In the genomic region with DNA sequence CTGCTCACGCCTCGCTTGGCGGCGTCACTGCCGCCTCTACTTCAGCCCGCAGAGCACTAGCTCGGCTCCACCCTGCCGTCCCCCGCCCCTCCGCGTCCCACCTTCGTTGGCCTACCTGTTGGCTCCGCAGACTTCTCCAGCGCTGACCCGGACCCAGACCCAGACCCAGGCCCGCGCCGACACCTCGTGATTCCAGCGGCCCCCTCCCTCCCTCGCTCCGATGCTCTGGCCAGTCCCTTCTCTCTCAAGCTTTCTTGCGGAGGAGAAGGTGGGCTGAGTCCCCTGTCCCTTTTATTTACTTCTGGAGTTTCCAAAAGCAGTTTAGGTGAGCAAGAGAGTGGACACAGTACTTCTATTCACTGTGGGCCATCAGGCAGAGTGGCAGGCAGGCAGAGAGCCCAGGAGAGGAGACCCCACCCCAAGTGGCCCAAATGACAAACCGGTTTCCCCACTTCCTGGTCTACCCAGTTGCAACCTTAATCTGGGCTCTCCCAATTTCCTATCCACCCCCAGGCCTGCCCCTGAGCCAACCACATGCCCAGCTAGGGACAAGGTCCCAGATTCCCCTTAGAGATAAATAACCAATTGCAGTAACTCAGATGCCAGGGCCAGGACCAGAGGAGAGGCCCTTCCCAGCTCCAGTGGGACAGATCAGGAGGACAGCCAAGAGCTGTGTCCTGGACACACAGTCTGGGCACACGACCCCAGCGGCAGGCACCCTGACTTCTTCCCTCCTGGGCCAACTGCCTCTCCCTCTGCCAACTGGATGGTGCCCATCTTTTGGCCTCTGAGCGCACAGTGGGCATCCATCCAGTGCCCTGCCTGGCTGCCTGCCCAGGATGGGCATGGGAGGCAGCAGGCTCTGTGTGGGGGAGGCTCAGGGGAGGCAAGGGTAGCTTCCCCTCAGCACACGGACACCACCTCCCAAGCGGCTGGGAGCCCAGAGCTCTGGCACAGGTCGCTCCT, we compare ENCODE assay signal across 8 cellular contexts. TPM values are rescaled to one million over a fixed set of nuclear protein-coding genes. Genes with fewer than 3 reads are reported as not detected.
DNase-seq lines count a peak whose midpoint lies in the region; ATAC-seq lines count a peak whose summit lies in the region.

No MANE protein-coding gene starts in this region.

- no peaks in the 10 kb centered on the region for H3K36me3 ChIP-seq in BLaER1

- ATAC-seq in natural killer cell treated with Interleukin-12 subunit alpha and Interleukin-12 subunit beta and Interleukin-15 and Interleukin-18, amount 100 ng/mL, for 72 hours: no peak
- ATAC-seq in GM21390 (IDR thresholded peaks at IDR 0.05; ENCODE audit: unreplicated experiment): no peak

- no peak overlapping the region for H3K27ac Mint-ChIP-seq in dendritic cell treated with granulocyte-macrophage colony-stimulating factor and Interleukin-4, amounts not matched to agents 40 ng/mL and 50 ng/mL, for 4 days
- H3K27ac Mint-ChIP-seq in natural killer cell treated with Interleukin-12 subunit alpha and Interleukin-12 subunit beta and Interleukin-15 and Interleukin-18, amount 100 ng/mL, for 72 hours: no peak overlapping the region

- intact Hi-C loops in dendritic cell treated with granulocyte-macrophage colony-stimulating factor and Interleukin-4, amounts not matched to agents 40 ng/mL and 50 ng/mL, for 4 days (cut with micrococcal nuclease): no loop called here

- H3K4me2 ChIP-seq in BLaER1: peak overlapping the region; percentile 87

- peaks cover 5% of the 10 kb centered on the region for H3K9me3 ChIP-seq in BLaER1

- H3K27me3 Mint-ChIP-seq in dendritic cell treated with granulocyte-macrophage colony-stimulating factor and Interleukin-4, amounts not matched to agents 40 ng/mL and 50 ng/mL, for 4 days: peaks cover 98% of the 10 kb centered on the region
- peaks cover 32 to 37% of the 10 kb centered on the region in 2 donors for H3K27me3 Mint-ChIP-seq in natural killer cell treated with Interleukin-12 subunit alpha and Interleukin-12 subunit beta and Interleukin-15 and Interleukin-18, amount 100 ng/mL, for 72 hours

- peak; percentile 28 for DNase-seq in NCI-H1105 (lab: John Stamatoyannopoulos, UW)
- no peak for DNase-seq in natural killer cell treated with Interleukin-12 subunit alpha and Interleukin-12 subunit beta and Interleukin-15 and Interleukin-18, amount 100 ng/mL, for 72 hours (ENCODE audit: low spot score)
- no peak for DNase-seq in DMS79 treated with DMSO at 0.1 percent for 48 hours (lab: John Stamatoyannopoulos, UW)
- no peak for DNase-seq in HPDE6-E6E7 (ENCODE audit: extremely low spot score)
- DNase-seq in NCI-H524 (lab: John Stamatoyannopoulos, UW): no peak

- H4K20me1 ChIP-seq in BLaER1: peaks cover 16% of the 10 kb centered on the region

- peak overlapping the region; percentile 70 for H3K4me3 ChIP-seq in BLaER1

- H3K4me1 ChIP-seq in BLaER1: peaks cover 30% of the 10 kb centered on the region

- H3K4me1 Mint-ChIP-seq in dendritic cell treated with granulocyte-macrophage colony-stimulating factor and Interleukin-4, amounts not matched to agents 40 ng/mL and 50 ng/mL, for 4 days (ENCODE audit: low read depth): peaks cover 22% of the 10 kb centered on the region
- peaks cover 0 to 12% of the 10 kb centered on the region in 2 donors for H3K4me1 Mint-ChIP-seq in natural killer cell treated with Interleukin-12 subunit alpha and Interleukin-12 subunit beta and Interleukin-15 and Interleukin-18, amount 100 ng/mL, for 72 hours (ENCODE audit: low read depth in 2 of 2)

- H3K9ac ChIP-seq in BLaER1: peak overlapping the region; percentile 69; the same call in 1 of the 2 replicates

- peak overlapping the region; percentile 66 for H3K4me3 Mint-ChIP-seq in dendritic cell treated with granulocyte-macrophage colony-stimulating factor and Interleukin-4, amounts not matched to agents 40 ng/mL and 50 ng/mL, for 4 days
- H3K4me3 Mint-ChIP-seq in natural killer cell treated with Interleukin-12 subunit alpha and Interleukin-12 subunit beta and Interleukin-15 and Interleukin-18, amount 100 ng/mL, for 72 hours: peak overlapping the region; percentile 70

- H3K27ac ChIP-seq in BLaER1: no peak overlapping the region

- no peaks in the 10 kb centered on the region for H3K36me3 Mint-ChIP-seq in dendritic cell treated with granulocyte-macrophage colony-stimulating factor and Interleukin-4, amounts not matched to agents 40 ng/mL and 50 ng/mL, for 4 days (ENCODE audit: low read depth)
- H3K36me3 Mint-ChIP-seq in natural killer cell treated with Interleukin-12 subunit alpha and Interleukin-12 subunit beta and Interleukin-15 and Interleukin-18, amount 100 ng/mL, for 72 hours: no peaks in the 10 kb centered on the region

- no peaks in the 10 kb centered on the region for H3K9me3 Mint-ChIP-seq in dendritic cell treated with granulocyte-macrophage colony-stimulating factor and Interleukin-4, amounts not matched to agents 40 ng/mL and 50 ng/mL, for 4 days
- no peaks in the 10 kb centered on the region for H3K9me3 Mint-ChIP-seq in natural killer cell treated with Interleukin-12 subunit alpha and Interleukin-12 subunit beta and Interleukin-15 and Interleukin-18, amount 100 ng/mL, for 72 hours

- peaks cover 60% of the 10 kb centered on the region for H3K27me3 ChIP-seq in BLaER1

RNA-seq across cellular contexts. Expression of a gene that starts 1.2 kb away (rescaled TPM):
- under 1 TPM; 0.05 to 0.28 TPM for total RNA-seq in natural killer cell treated with Interleukin-12 subunit alpha and Interleukin-12 subunit beta and Interleukin-15 and Interleukin-18, amount 100 ng/mL, for 72 hours
